In the genomic region with DNA sequence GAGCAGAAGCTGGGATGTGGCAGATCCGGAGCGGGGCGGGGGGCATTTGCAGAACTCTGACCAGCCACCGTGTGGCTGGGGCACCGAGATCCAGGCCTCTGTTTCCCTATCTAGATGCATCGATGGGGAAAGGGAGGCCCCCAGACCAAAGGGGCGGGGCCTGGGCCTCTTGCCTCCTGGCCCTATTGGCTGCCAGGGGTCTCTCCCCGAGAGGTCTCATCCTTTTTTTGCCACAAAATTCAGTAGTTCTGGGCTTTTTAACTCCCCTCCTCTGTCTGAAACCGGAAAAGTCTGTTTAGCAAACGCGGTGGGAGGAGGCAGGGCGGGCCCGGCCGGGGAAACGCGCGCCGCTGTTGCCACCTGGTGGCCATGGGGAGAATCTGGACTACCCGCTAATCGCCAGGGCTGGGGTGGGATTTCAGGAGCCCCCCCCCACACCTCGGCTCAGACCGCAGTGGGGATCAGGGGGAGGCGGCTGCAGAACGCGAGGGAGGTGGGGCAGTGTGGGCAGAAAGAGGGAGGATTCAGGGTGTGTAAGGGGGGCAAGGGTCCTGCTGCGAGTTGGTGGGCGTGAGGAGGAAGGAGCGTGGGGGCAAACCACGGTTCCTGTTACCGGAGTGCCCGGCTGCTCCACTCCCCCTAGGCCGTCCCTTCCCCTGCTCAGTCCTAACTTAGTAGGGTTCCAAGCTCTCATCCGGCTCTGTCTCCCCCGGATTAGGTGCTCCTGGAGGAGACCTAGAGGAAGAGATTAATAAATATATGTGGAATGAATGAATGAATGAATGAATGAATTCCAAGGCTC, we compare ENCODE assay signal across 8 cellular contexts. TPM values are rescaled to one million over a fixed set of nuclear protein-coding genes. Genes with fewer than 3 reads are reported as not detected.
DNase-seq lines count a peak whose midpoint lies in the region; ATAC-seq and FAIRE-seq lines count a peak whose summit lies in the region.

No MANE protein-coding gene starts in this region.

- H3K9me3 Mint-ChIP-seq in stimulated activated naive CD8-positive, alpha-beta T cell treated with anti-CD3 and anti-CD28 coated beads, Interleukin-15, amount 100 ng/mL, for 72 hours = no peaks in the 10 kb centered on the region

- H3K4me3 ChIP-seq in SJCRH30 = peak overlapping the region; percentile 11; the same call in 1 of the 2 replicates
- H3K4me3 ChIP-seq in neuron (ENCODE audit: low read length) = peak overlapping the region; percentile 5

- peak overlapping the region; percentile 98 for H2AFZ ChIP-seq in neuron (ENCODE audit: low read depth, low read length)

- ATAC-seq in stimulated activated naive CD8-positive, alpha-beta T cell treated with anti-CD3 and anti-CD28 coated beads, Interleukin-15, amount 100 ng/mL, for 72 hours = peak; percentile 90
- no peak for ATAC-seq in HG03175 (IDR thresholded peaks at IDR 0.05; ENCODE audit: unreplicated experiment)

- no peaks in the 10 kb centered on the region for H3K9me3 ChIP-seq in SJCRH30 (replicated peaks)
- no peaks in the 10 kb centered on the region for H3K9me3 ChIP-seq in neuron (ENCODE audit: low read length)

- H3K4me1 Mint-ChIP-seq in stimulated activated naive CD8-positive, alpha-beta T cell treated with anti-CD3 and anti-CD28 coated beads, Interleukin-15, amount 100 ng/mL, for 72 hours = peaks cover 20% of the 10 kb centered on the region

- no peak for FAIRE-seq in frontal cortex (lab: Jason Lieb, UNC)

- H3K4me3 Mint-ChIP-seq in stimulated activated naive CD8-positive, alpha-beta T cell treated with anti-CD3 and anti-CD28 coated beads, Interleukin-15, amount 100 ng/mL, for 72 hours = peak overlapping the region; percentile 45 to 65

- no peaks in the 10 kb centered on the region for H3K27me3 Mint-ChIP-seq in stimulated activated naive CD8-positive, alpha-beta T cell treated with anti-CD3 and anti-CD28 coated beads, Interleukin-15, amount 100 ng/mL, for 72 hours

- no peak overlapping the region for H3K27ac ChIP-seq in SJCRH30

- H3K27me3 ChIP-seq in SJCRH30 = peaks cover 4% of the 10 kb centered on the region; the same call in 1 of the 2 replicates
- no peaks in the 10 kb centered on the region for H3K27me3 ChIP-seq in neuron (ENCODE audit: insufficient read depth, low read length)

- H3K4me1 ChIP-seq in SJCRH30 = peaks cover 3% of the 10 kb centered on the region; the same call in 1 of the 2 replicates
- peaks cover 3% of the 10 kb centered on the region for H3K4me1 ChIP-seq in neuron (ENCODE audit: insufficient read depth, low read length)

- H3K36me3 ChIP-seq in SJCRH30 (no peaks in the 10 kb centered on the region), neuron (ENCODE audit: insufficient read depth, low read length) (no peaks in the 10 kb centered on the region)

- DNase-seq in GDM1 (lab: John Stamatoyannopoulos, UW) = peak; percentile 74
- peak; percentile 64 for DNase-seq in LHCN-M2 (ENCODE audit: low read depth)
- DNase-seq in SJCRH30 = peak; percentile 69 to 88
- DNase-seq in activated gamma-delta T cell treated with Interleukin-2 at 50 U/mL for 16 hours = peak; percentile 83
- peak; percentile 75 to 84 for DNase-seq in frontal cortex (ENCODE audit: low spot score in 2 of 2)
- DNase-seq in stimulated activated naive CD8-positive, alpha-beta T cell treated with anti-CD3 and anti-CD28 coated beads, Interleukin-15, amount 100 ng/mL, for 72 hours = peak; percentile 82 to 83

- peak overlapping the region; percentile 59 to 62 for H3K27ac Mint-ChIP-seq in stimulated activated naive CD8-positive, alpha-beta T cell treated with anti-CD3 and anti-CD28 coated beads, Interleukin-15, amount 100 ng/mL, for 72 hours

RNA-seq across cellular contexts. Expression of a gene that starts 28.3 kb away (rescaled TPM):
- total RNA-seq in LHCN-M2 (2014; rRNA removed) (not detected in 2 replicates), frontal cortex (0.41 TPM)
- polyA plus RNA-seq in LHCN-M2 (2012) = not detected
- not detected in 2 replicates for total RNA-seq in SJCRH30 (2014; rRNA removed; shearing (Covaris generic))

RNA-seq across cellular contexts. Expression of a gene that starts 39.2 kb away (rescaled TPM):
- total RNA-seq in LHCN-M2 (2014; rRNA removed) = 2.2 and 2.4 TPM in 2 replicates
- polyA plus RNA-seq in LHCN-M2 (2012) = 3.2 TPM
- total RNA-seq in SJCRH30 (2014; rRNA removed; shearing (Covaris generic)) = 4.3 and 4.5 TPM in 2 replicates
- 4.5 TPM for total RNA-seq in frontal cortex

RNA-seq across cellular contexts. Expression of a gene that starts 50.4 kb away (rescaled TPM):
- total RNA-seq in LHCN-M2 (2014; rRNA removed) (9.0 and 15.0 TPM in 2 replicates), frontal cortex (1.6 TPM)
- 6.2 TPM for polyA plus RNA-seq in LHCN-M2 (2012)
- total RNA-seq in SJCRH30 (2014; rRNA removed; shearing (Covaris generic)) = 1.9 and 2.0 TPM in 2 replicates
